Comparison of ENCODE assay signal across 8 cellular contexts in the genomic region with DNA sequence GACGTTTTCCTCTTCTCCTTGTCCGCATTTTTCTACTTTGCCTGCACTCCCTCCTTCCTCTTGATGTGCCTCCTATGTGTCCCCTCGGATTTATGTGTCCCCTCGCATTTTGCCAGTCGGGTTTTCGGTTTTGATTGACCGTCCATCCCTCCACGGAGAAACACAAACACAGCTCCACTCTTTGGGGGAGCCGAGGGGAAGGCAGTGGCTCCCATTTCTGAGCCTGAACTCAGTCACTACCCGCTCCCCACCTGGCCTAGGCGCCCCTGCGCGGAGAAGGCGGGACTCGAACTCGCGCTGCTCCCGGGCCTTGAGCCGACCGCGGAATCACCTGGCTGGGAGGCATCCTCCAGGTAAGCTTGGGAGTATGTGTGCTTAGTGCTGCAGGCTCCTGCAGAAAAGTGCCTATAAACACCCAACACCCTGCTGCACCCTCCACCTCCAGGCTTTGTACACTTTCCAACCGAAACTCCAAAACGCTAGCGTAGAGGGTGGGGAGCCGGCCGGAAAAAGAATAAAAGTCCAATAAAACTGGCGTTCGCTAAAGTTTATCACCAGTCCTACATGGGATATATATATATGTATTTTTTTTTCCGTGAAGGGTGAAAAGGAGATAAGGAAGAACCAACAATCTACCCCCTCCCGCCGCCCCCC. TPM values are rescaled to one million over a fixed set of nuclear protein-coding genes. Genes with fewer than 3 reads are reported as not detected.
DNase-seq lines count a peak whose midpoint lies in the region; ATAC-seq and TF ChIP-seq lines count a peak whose summit lies in the region.

No MANE protein-coding gene starts in this region.

- no peaks in the 10 kb centered on the region for H3K9me3 ChIP-seq in gastroesophageal sphincter

- TF ChIP-seq EP300 in gastroesophageal sphincter (IDR thresholded peaks at IDR 0.05) = no peak

- no peak for ATAC-seq in gastroesophageal sphincter
- no peak for ATAC-seq in GM18502 (IDR thresholded peaks at IDR 0.05; ENCODE audit: poor library complexity, unreplicated experiment)

- DNase-seq in GM12865 (ENCODE audit: low read depth) (no peak), NCI-H345 (lab: John Stamatoyannopoulos, UW) (no peak), NCI-H446 (lab: John Stamatoyannopoulos, UW) (no peak), NCI-H2029 (lab: John Stamatoyannopoulos, UW) (no peak)
- DNase-seq in activated CD8-positive, alpha-beta memory T cell treated with anti-CD3 and anti-CD28 coated beads for 24 hours = peak; percentile 88

- H3K4me1 ChIP-seq in gastroesophageal sphincter = peaks cover 0 to 48% (median 19%) of the 10 kb centered on the region in 3 donors

- peak overlapping the region; percentile 87 for H3K4me3 ChIP-seq in GM12865 (ENCODE audit: low read depth, low read length)
- H3K4me3 ChIP-seq in gastroesophageal sphincter = peak overlapping the region; percentile 44 to 92
- H3K4me3 ChIP-seq in skin epidermis = peak overlapping the region; percentile 26 to 76 (median 59)

- no peak for TF ChIP-seq POLR2A in gastroesophageal sphincter (IDR thresholded peaks at IDR 0.05)

- peak overlapping the region in 3 of 4 donors; percentile 94 to 98 (median 97) for H3K27ac ChIP-seq in gastroesophageal sphincter
- peak overlapping the region in 20 of 21 experiments; percentile 65 to 96 (median 84) for H3K27ac ChIP-seq in skin epidermis

- peaks cover 5% of the 10 kb centered on the region for H3K27me3 ChIP-seq in gastroesophageal sphincter

- TF ChIP-seq CTCF in GM12865 (IDR thresholded peaks at IDR 0.05; ENCODE audit: insufficient read depth, low read depth, low read length, missing control alignments) = no peak
- no peak for TF ChIP-seq CTCF in gastroesophageal sphincter (IDR thresholded peaks at IDR 0.05)

- 11% methylated on average over 14 of the region's 31 CpGs; no CpG with 5 or more reads in 1 of the 2 donors for WGBS in gastroesophageal sphincter (ENCODE audit: low coverage in 1 of 2), 2 donors

- H3K36me3 ChIP-seq in gastroesophageal sphincter = no peaks in the 10 kb centered on the region

RNA-seq across cellular contexts. Expression of a gene that starts 3.4 kb away (rescaled TPM):
- total RNA-seq in gastroesophageal sphincter = 100 to 1,000 TPM; 106 to 149 (median 136) TPM

RNA-seq across cellular contexts. Expression of a gene that starts 50.9 kb away (rescaled TPM):
- total RNA-seq in gastroesophageal sphincter = 10 to 100 TPM in 2 of 4 donors, 1 to 10 TPM in 2; 4.6 to 10.5 (median 8.5) TPM
